In genomic region chr3:128473180-128473519, GRCh38 we compare ENCODE assay signal across 28 cellular contexts. TPM values are rescaled to one million over a fixed set of nuclear protein-coding genes. Genes with fewer than 3 reads are reported as not detected.
A peak's percentile ranks its signal among the peaks of the same experiment; 100 is the strongest.
DNase-seq lines count a peak whose midpoint lies in the region; ATAC-seq, FAIRE-seq and TF ChIP-seq lines count a peak whose summit lies in the region.
"Had no signal": no experiment of that assay in that cellular context is flagged by ENCODE, and none has a peak within 500 bp of the region (broad histone marks: within the 10 kb centered on the region; RNA-seq: fewer than 3 reads in every experiment).

No MANE protein-coding gene starts in this region.

- POLR2A ChIA-PET in activated CD4-positive, alpha-beta T cell treated with anti-CD3 and anti-CD28 coated beads for 36 hours (lab: Charles Lee), result no interaction called here

- peaks cover 41% of the 10 kb centered on the region for H3K4me1 Mint-ChIP-seq in glutamatergic neuron (ENCODE audit: low read depth, unreplicated experiment)
- H3K4me1 Mint-ChIP-seq in activated CD4-positive, alpha-beta T cell treated with anti-CD3 and anti-CD28 coated beads for 36 hours, result no peaks in the 10 kb centered on the region
- H3K4me1 Mint-ChIP-seq: activated naive CD4-positive, alpha-beta T cell treated with anti-CD3 and anti-CD28 coated beads, Interleukin-2, amount 50 U/mL, for 24 hours; CD8-positive, alpha-beta memory T cell; naive thymus-derived CD4-positive, alpha-beta T cell had no signal

- intact Hi-C loops in activated CD4-positive, alpha-beta T cell treated with anti-CD3 and anti-CD28 coated beads for 36 hours (cut with DNase I, micrococcal nuclease), result no loop called here

- no peak for TF ChIP-seq CTCF in D721Med (IDR thresholded peaks at IDR 0.05; ENCODE audit: insufficient read depth, missing control alignments)
- no peak for TF ChIP-seq CTCF in glutamatergic neuron (IDR thresholded peaks at IDR 0.05; ENCODE audit: partially characterized antibody, unreplicated experiment)

- CTCF ChIA-PET in activated CD4-positive, alpha-beta T cell treated with anti-CD3 and anti-CD28 coated beads for 36 hours (lab: Charles Lee), result interaction anchor here (0.8 kb wide), 1 partner anchor 26 kb away, joined by 3 read pairs; no protein-coding TSS in a partner anchor

- DNase-seq in NCI-H1436 (lab: John Stamatoyannopoulos, UW) (peak; percentile 64), NCI-H1436 treated with DMSO at 0.1 percent for 48 hours (lab: John Stamatoyannopoulos, UW) (no peak), D721Med (ENCODE audit: insufficient read length, low spot score) (peak; percentile 78), NCI-H524 (lab: John Stamatoyannopoulos, UW) (peak; percentile 93 to 95), glutamatergic neuron (peak; percentile 76), NCI-H1092 (lab: John Stamatoyannopoulos, UW) (no peak)
- DNase-seq in activated CD4-positive, alpha-beta T cell treated with anti-CD3 and anti-CD28 coated beads for 36 hours, result no peak
- DNase-seq: 8988T; activated CD4-positive, alpha-beta T cell treated with anti-CD3 and anti-CD28 coated beads, Interleukin-2, amount 50 U/mL, for 4 hours; activated CD8-positive, alpha-beta memory T cell treated with anti-CD3 and anti-CD28 coated beads, Interleukin-2, amount 50 U/mL, for 4 hours; CD8-positive, alpha-beta memory T cell; DMS79 treated with DMSO at 0.1 percent for 48 hours; GF-D8; H9; naive thymus-derived CD4-positive, alpha-beta T cell; NCI-H1105; NCI-H226; occipital lobe; PC-3; stimulated activated CD4-positive, alpha-beta T cell treated with anti-CD3 and anti-CD28 coated beads, Interleukin-2, amount 100 ng/mL, for 24 hours; T1000 had no signal

- peaks cover 16% of the 10 kb centered on the region for H3K27me3 Mint-ChIP-seq in glutamatergic neuron (ENCODE audit: unreplicated experiment)
- H3K27me3 Mint-ChIP-seq in activated CD4-positive, alpha-beta T cell treated with anti-CD3 and anti-CD28 coated beads for 36 hours, result peaks cover 9% of the 10 kb centered on the region

- no peak for ATAC-seq in GM19452 (IDR thresholded peaks at IDR 0.05; ENCODE audit: unreplicated experiment)
- ATAC-seq in activated CD4-positive, alpha-beta T cell treated with anti-CD3 and anti-CD28 coated beads for 36 hours, result no peak
- ATAC-seq: naive thymus-derived CD4-positive, alpha-beta T cell; PC-3 had no signal

- no peak for FAIRE-seq in D721Med (lab: Jason Lieb, UNC)
- FAIRE-seq: GM19239, keratinocyte had no signal

- H3K36me3 Mint-ChIP-seq in glutamatergic neuron (ENCODE audit: unreplicated experiment), result peaks cover 6% of the 10 kb centered on the region
- H3K36me3 Mint-ChIP-seq in activated CD4-positive, alpha-beta T cell treated with anti-CD3 and anti-CD28 coated beads for 36 hours (ENCODE audit: low read depth), result no peaks in the 10 kb centered on the region
- H3K36me3 Mint-ChIP-seq: CD8-positive, alpha-beta memory T cell; naive thymus-derived CD4-positive, alpha-beta T cell had no signal

- no peak overlapping the region for H3K27ac Mint-ChIP-seq in glutamatergic neuron (ENCODE audit: unreplicated experiment)
- no peak overlapping the region for H3K27ac Mint-ChIP-seq in activated CD4-positive, alpha-beta T cell treated with anti-CD3 and anti-CD28 coated beads for 36 hours
- H3K27ac Mint-ChIP-seq: activated naive CD4-positive, alpha-beta T cell treated with anti-CD3 and anti-CD28 coated beads, Interleukin-2, amount 50 U/mL, for 24 hours; CD8-positive, alpha-beta memory T cell; H9 had no signal

- H3K4me3 Mint-ChIP-seq in glutamatergic neuron (ENCODE audit: unreplicated experiment), result peak overlapping the region; percentile 72
- H3K4me3 Mint-ChIP-seq in activated CD4-positive, alpha-beta T cell treated with anti-CD3 and anti-CD28 coated beads for 36 hours, result no peak overlapping the region
- H3K4me3 Mint-ChIP-seq: activated naive CD4-positive, alpha-beta T cell treated with anti-CD3 and anti-CD28 coated beads, Interleukin-2, amount 50 U/mL, for 24 hours; H9; naive thymus-derived CD4-positive, alpha-beta T cell had no signal

- peaks cover 5% of the 10 kb centered on the region for H3K9me3 Mint-ChIP-seq in glutamatergic neuron (ENCODE audit: unreplicated experiment)
- no peaks in the 10 kb centered on the region for H3K9me3 Mint-ChIP-seq in activated CD4-positive, alpha-beta T cell treated with anti-CD3 and anti-CD28 coated beads for 36 hours (ENCODE audit: low read depth)
- H3K9me3 Mint-ChIP-seq: activated naive CD4-positive, alpha-beta T cell treated with anti-CD3 and anti-CD28 coated beads, Interleukin-2, amount 50 U/mL, for 24 hours had no signal

RNA-seq across cellular contexts. Expression of gene DNAJB8, which starts 6.5 kb away (rescaled TPM):
- total RNA-seq in glutamatergic neuron (ENCODE audit: unreplicated experiment), result not detected
- not detected for total RNA-seq in activated CD4-positive, alpha-beta T cell treated with anti-CD3 and anti-CD28 coated beads for 36 hours
- total RNA-seq: breast epithelium; CD8-positive, alpha-beta memory T cell; H9; liver; naive thymus-derived CD4-positive, alpha-beta T cell; occipital lobe; PC-3; tibial nerve had no signal

RNA-seq across cellular contexts. Expression of gene GATA2, which starts 19.9 kb away (rescaled TPM):
- total RNA-seq in glutamatergic neuron (ENCODE audit: unreplicated experiment), result 3.6 TPM
- under 1 TPM; 0.05 to 0.07 TPM for total RNA-seq in activated CD4-positive, alpha-beta T cell treated with anti-CD3 and anti-CD28 coated beads for 36 hours
- total RNA-seq: CD8-positive, alpha-beta memory T cell had no signal

Comparison
In these comparisons a context has a peak if more than half of its experiments do, and no peak if none do; other contexts are left out.
1. DNase-seq: peak in NCI-H1436 (single experiment), D721Med (single experiment), NCI-H524 (2 of 2) and glutamatergic neuron (single experiment); none in NCI-H1436 treated with DMSO at 0.1 percent for 48 hours (single experiment), NCI-H1092 (single experiment) and activated CD4-positive, alpha-beta T cell treated with anti-CD3 and anti-CD28 coated beads for 36 hours (single experiment).